ENCODE assay signal across 15 cellular contexts in the genomic region with DNA sequence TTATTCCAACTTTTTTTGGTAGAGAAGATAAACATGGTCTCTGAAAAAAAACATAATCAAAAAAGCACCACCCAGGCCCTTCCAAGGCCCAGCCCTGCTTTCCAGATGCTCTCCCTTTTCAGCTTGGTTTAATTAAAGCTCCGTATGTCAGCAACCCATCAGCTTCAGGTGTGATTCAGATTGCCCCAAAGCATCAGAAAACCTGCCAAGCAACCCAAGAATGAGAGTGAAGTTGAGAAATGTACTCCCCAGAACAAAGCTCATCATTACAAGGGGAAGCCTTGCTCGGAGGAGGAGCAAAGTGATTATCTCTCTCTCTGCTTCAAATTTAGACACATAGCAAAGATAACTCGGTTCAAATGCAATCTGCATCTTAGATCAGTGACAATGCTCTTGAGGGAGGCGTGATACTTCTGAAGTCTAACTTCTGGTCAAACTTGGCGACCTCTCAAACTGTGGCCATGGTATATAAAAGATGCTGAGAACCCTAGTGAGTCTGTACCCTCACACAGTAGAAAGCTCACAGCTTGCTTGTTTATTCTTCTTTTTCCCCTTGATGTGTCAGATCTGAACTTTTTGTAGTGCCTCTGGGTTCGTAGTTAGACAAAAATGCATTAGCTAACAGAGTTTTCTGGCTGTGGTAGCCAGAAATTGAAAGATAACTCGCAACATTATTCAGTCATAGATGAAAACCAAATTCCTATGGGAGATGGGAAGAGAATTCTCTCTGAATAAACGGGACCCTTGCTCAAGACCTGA.
"Had no signal": no experiment of that assay in that cellular context is flagged by ENCODE, and none has a peak within 500 bp of the region (broad histone marks: within the 10 kb centered on the region; RNA-seq: fewer than 3 reads in every experiment).

No MANE protein-coding gene starts in this region.

- ATAC-seq: effector memory CD8-positive, alpha-beta T cell; heart left ventricle; left colon; naive thymus-derived CD8-positive, alpha-beta T cell; right cardiac atrium had no signal

- H3K27ac ChIP-seq: heart left ventricle, spleen, upper lobe of left lung had no signal

- DNase-seq: activated CD4-positive, alpha-beta T cell treated with anti-CD3 and anti-CD28 coated beads, Interleukin-2, amount 50 U/mL, for 4 hours; activated CD4-positive, CD25-positive, alpha-beta regulatory T cell treated with anti-CD3 and anti-CD28 coated beads, Interleukin-2, amount 50 U/mL, for 72 hours; activated effector memory CD4-positive, alpha-beta T cell treated with Interleukin-2 at 50 U/mL for 16 hours; activated T-cell treated with anti-CD3 and anti-CD28 coated beads, Interleukin-2, amount 50 U/mL, for 1 hour; amygdala; central memory CD4-positive, alpha-beta T cell; effector memory CD8-positive, alpha-beta T cell; heart left ventricle; left colon; naive thymus-derived CD8-positive, alpha-beta T cell; right cardiac atrium; spleen; stimulated activated CD4-positive, alpha-beta T cell treated with anti-CD3 and anti-CD28 coated beads, Interleukin-2, amount 100 ng/mL, for 24 hours; stimulated activated naive CD4-positive, alpha-beta T cell; upper lobe of left lung had no signal

- H3K4me3 ChIP-seq: heart left ventricle, spleen, upper lobe of left lung had no signal
